In the genomic region with DNA sequence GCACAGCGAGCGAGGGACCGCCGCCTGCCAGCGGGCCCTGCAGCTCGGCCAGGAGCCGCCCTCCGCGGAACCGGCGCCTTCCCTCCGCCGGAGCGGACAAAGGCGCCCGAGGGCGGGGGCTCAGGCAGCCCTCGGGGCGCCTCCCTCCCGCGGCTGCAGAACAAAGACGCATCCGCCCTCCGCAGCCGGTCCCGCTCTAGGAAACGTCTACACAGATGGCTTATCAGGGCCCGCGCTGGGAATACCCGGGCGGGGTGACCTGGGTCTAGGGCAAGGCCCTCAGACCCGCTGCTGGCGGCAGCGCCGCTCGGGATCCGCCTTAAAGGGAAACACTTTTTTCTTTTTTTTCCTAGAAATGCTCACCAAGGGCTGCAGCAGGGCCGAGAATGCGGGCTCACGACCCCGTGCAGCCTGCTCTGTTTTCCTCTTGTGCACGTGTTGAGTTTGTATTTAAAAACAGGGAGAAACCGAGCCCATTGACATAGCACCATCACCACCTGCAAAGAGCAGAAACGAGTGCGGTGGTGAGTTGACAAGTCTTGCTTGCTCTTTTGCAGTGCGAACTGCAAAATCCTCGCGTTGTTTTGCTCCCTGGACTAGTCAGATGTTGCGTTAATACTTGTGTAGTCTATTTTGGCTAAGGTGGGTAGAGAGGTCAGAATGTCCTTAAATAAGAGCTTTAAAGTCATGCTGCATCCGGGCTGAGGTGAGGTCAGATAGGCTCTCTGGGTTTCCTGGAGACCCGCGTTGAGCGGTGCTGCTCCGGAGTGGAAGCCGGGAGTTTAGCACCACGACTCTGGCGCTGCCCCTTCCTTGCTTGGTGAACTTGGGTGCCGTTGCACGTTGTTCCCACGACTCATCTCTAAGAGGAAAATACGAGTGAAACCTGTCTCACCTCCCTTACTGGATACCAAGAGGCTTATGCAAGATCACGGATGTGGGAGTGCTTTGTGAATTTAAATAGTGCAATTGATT, we compare ENCODE assay signal across 7 cellular contexts. TPM values are rescaled to one million over a fixed set of nuclear protein-coding genes. Genes with fewer than 3 reads are reported as not detected.
A peak's percentile ranks its signal among the peaks of the same experiment; 100 is the strongest.
DNase-seq lines count a peak whose midpoint lies in the region; ATAC-seq and TF ChIP-seq lines count a peak whose summit lies in the region.

No MANE protein-coding gene starts in this region.

- H3K4me1 ChIP-seq in colonic mucosa, result peaks cover 6% of the 10 kb centered on the region
- peaks cover 0 to 44% of the 10 kb centered on the region in 2 donors for H3K4me1 ChIP-seq in left lung

- no peaks in the 10 kb centered on the region for H3K9me3 ChIP-seq in colonic mucosa
- no peaks in the 10 kb centered on the region for H3K9me3 ChIP-seq in left lung

- peak overlapping the region; percentile 79 for H3K27ac ChIP-seq in colonic mucosa
- peak overlapping the region; percentile 82 to 93 for H3K27ac ChIP-seq in left lung

- DNase-seq in NCI-H2081 treated with DMSO at 0.1 percent for 48 hours (lab: John Stamatoyannopoulos, UW) (peak; percentile 5), colonic mucosa (peak; percentile 77), left lung (peak; percentile 71 to 91)
- peak; percentile 64 for DNase-seq in activated CD4-positive, CD25-positive, alpha-beta regulatory T cell treated with anti-CD3 and anti-CD28 coated beads, Interleukin-2, amount 50 U/mL, for 72 hours
- peak; percentile 56 for DNase-seq in stimulated activated CD4-positive, alpha-beta T cell treated with anti-CD3 and anti-CD28 coated beads, Interleukin-4, amount 100 ng/mL, for 1 hour

- TF ChIP-seq CTCF in colonic mucosa (IDR thresholded peaks at IDR 0.05), result no peak
- no peak for TF ChIP-seq CTCF in left lung (IDR thresholded peaks at IDR 0.05)

- H3K27me3 ChIP-seq in colonic mucosa, result no peaks in the 10 kb centered on the region
- H3K27me3 ChIP-seq in left lung, result peaks cover 0 to 16% of the 10 kb centered on the region in 2 donors

- peak; percentile 21 for ATAC-seq in GM18858 (IDR thresholded peaks at IDR 0.05; ENCODE audit: unreplicated experiment)
- peak; percentile 26 for ATAC-seq in HG02943 (IDR thresholded peaks at IDR 0.05; ENCODE audit: low read depth, unreplicated experiment)
- peak; percentile 25 for ATAC-seq in left lung

- peak overlapping the region; percentile 53 to 60 for H3K9ac ChIP-seq in colonic mucosa (ENCODE audit: low read depth in 2 of 2, low read length in 2 of 2)

- no peaks in the 10 kb centered on the region for H3K36me3 ChIP-seq in colonic mucosa
- no peaks in the 10 kb centered on the region for H3K36me3 ChIP-seq in left lung

- intact Hi-C loops in colonic mucosa (cut with DNase I), result no loop called here
- intact Hi-C loops in left lung (cut with DNase I), result no loop called here

- H3K4me3 ChIP-seq in colonic mucosa (peak overlapping the region; percentile 36), left lung (peak overlapping the region; percentile 33 to 90)

RNA-seq across cellular contexts. Expression of a gene that starts 1.1 kb away (rescaled TPM):
- total RNA-seq in colonic mucosa, result 10 to 100 TPM in 1 of 2 donors, 1 to 10 TPM in 1; 7.8 to 13.6 TPM
- 100 to 1,000 TPM; 126 to 160 TPM for total RNA-seq in left lung

RNA-seq across cellular contexts. Expression of a gene that starts 41.7 kb away (rescaled TPM):
- total RNA-seq in colonic mucosa, result under 1 TPM; 0.48 to 0.54 TPM
- 1 to 10 TPM; 3.2 to 6.0 TPM for total RNA-seq in left lung

Comparison
In these comparisons a context has a peak if more than half of its experiments do, and no peak if none do; other contexts are left out.
1. Peak in every context shown above with its lines: DNase-seq, ATAC-seq, H3K4me3 ChIP-seq and H3K27ac ChIP-seq.
2. DNase-seq: peak in every context shown above with its lines; median percentile 81 in left lung; 77 in colonic mucosa; 64 in activated CD4-positive, CD25-positive, alpha-beta regulatory T cell treated with anti-CD3 and anti-CD28 coated beads, Interleukin-2, amount 50 U/mL, for 72 hours; 56 in stimulated activated CD4-positive, alpha-beta T cell treated with anti-CD3 and anti-CD28 coated beads, Interleukin-4, amount 100 ng/mL, for 1 hour; 5 in NCI-H2081 treated with DMSO at 0.1 percent for 48 hours.
3. RNA of a gene that starts 1.1 kb away (total RNA-seq): 126 to 160 TPM in left lung; 7.8 to 13.6 TPM in colonic mucosa; every median in the first group is over 4 times any median in the second.